Comparison of ENCODE assay signal across 1 cellular context in the genomic region with DNA sequence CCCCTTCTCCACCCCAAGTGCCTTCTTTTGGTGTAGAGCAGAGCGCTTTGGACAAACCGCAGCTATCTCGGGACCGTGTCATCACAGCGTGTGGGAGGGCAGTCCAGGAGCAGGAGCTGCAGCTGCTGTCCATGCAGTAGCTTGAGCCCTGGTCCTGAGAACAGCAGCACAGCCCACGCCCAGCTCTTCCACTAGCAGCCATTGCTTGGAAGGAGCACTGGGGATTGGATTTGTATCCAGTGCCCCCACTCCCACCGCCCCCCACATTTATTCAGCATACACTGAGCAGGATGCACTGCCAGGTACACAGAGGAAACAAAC.
TF ChIP-seq lines count a peak whose summit lies in the region.

No MANE protein-coding gene starts in this region.

TF ChIP-seq in SK-N-SH treated with all-trans-retinoic acid at 6 μM for 48 hours, 23 proteins besides CTCF, POLR2A, EP300 and RAD21 (continued from another document):
- TF ChIP-seq, protein P1, sequence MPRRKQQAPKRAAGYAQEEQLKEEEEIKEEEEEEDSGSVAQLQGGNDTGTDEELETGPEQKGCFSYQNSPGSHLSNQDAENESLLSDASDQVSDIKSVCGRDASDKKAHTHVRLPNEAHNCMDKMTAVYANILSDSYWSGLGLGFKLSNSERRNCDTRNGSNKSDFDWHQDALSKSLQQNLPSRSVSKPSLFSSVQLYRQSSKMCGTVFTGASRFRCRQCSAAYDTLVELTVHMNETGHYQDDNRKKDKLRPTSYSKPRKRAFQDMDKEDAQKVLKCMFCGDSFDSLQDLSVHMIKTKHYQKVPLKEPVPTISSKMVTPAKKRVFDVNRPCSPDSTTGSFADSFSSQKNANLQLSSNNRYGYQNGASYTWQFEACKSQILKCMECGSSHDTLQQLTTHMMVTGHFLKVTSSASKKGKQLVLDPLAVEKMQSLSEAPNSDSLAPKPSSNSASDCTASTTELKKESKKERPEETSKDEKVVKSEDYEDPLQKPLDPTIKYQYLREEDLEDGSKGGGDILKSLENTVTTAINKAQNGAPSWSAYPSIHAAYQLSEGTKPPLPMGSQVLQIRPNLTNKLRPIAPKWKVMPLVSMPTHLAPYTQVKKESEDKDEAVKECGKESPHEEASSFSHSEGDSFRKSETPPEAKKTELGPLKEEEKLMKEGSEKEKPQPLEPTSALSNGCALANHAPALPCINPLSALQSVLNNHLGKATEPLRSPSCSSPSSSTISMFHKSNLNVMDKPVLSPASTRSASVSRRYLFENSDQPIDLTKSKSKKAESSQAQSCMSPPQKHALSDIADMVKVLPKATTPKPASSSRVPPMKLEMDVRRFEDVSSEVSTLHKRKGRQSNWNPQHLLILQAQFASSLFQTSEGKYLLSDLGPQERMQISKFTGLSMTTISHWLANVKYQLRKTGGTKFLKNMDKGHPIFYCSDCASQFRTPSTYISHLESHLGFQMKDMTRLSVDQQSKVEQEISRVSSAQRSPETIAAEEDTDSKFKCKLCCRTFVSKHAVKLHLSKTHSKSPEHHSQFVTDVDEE (CRISPR knock-in tag; IDR thresholded peaks at IDR 0.05), result no peak
- no peak for TF ChIP-seq ZNF8 (CRISPR knock-in tag; IDR thresholded peaks at IDR 0.05)
